In the genomic region with DNA sequence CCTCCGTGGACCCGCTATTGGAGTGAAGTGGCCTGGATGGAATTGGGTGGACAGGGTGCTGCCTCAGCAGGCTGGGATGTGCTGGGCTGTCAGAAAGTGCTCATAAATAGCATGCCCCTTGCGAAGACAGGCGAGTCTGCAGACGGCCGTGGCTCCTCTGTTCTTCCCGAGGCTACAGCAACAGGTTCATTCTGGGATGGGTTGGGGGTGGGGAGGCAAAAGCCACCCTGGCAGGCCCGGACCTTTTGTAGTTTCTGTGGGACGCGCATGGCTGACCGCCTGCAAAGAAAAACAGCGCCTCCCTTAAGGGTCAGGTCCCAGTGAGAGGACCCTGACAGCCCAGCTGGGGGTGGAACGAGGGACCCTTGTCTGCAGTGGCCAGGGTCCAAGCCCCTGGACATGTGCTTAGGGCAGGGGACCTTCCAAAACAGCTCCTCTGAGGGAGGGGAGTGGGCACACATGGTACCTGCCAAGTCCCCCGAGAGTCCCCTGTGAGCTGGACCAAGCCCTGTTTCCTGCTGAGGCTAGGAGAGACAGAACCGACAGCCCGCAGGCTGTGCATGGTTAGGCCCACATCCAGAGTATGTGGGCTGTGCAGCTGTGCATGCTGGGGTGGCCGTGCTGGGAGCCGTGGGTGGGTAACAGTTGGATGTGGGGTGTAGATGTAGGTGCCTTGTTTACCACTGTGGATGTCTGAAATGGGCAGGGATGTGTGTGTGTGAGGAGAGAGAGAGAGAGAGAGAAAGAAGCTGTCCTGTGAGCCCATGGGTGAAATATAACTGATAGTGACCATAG, we compare ENCODE assay signal across 18 cellular contexts. TPM values are rescaled to one million over a fixed set of nuclear protein-coding genes. Genes with fewer than 3 reads are reported as not detected.
DNase-seq lines count a peak whose midpoint lies in the region; ATAC-seq and TF ChIP-seq lines count a peak whose summit lies in the region.
"Had no signal": no experiment of that assay in that cellular context is flagged by ENCODE, and none has a peak within 500 bp of the region (broad histone marks: within the 10 kb centered on the region; RNA-seq: fewer than 3 reads in every experiment).

TSS of gene CRYBB3 (plus strand) at position 133 of the 795 bp plus-strand sequence. CDS start 1,539 bp downstream, outside the sequence.

- H3K27ac ChIP-seq in mesendoderm (ENCODE audit: low read depth, low read length) = no peak within 1 kb of the TSS
- H3K27ac ChIP-seq: 22Rv1, C4-2B, Peyer's patch had no signal

- H2BK15ac ChIP-seq in mesendoderm (replicated peaks; ENCODE audit: low read depth) = no peak within 1 kb of the TSS

- H3K23ac ChIP-seq in mesendoderm (ENCODE audit: low read length) = no peak within 1 kb of the TSS

- no peaks in the 10 kb centered on the region for H3K36me3 ChIP-seq in mesendoderm (ENCODE audit: control insufficient read depth, insufficient read depth, low read length)

- intact Hi-C loops in activated T-helper 1 cell treated with anti-CD3 and anti-CD28 coated beads, Interleukin-12 subunit alpha, Interleukin-12 subunit beta, Interleukin-2, Interleukin-4 antibody, amounts not matched to agents 30 ng/mL and 10 ng/mL and 1 ng/mL, durations not matched to agents 14 hours and 24 hours and 36 hours (cut with micrococcal nuclease) = loop anchor here (5.0 kb wide), 1 partner anchor 247 kb away; no protein-coding TSS in a partner anchor

- no peak within 1 kb of the TSS for H2BK120ac ChIP-seq in mesendoderm (ENCODE audit: low read depth, low read length)

- peaks cover 4% of the 10 kb centered on the region for H3K36me3 Mint-ChIP-seq in T-helper 1 cell treated with Interleukin-12 subunit alpha and Interleukin-12 subunit beta and Interleukin-4 antibody, amounts not matched to agents 30 μg/mL and 1 μg/mL, for 36 hours (ENCODE audit: low read depth)
- no peaks in the 10 kb centered on the region for H3K36me3 Mint-ChIP-seq in activated T-helper 1 cell treated with anti-CD3 and anti-CD28 coated beads, Interleukin-12 subunit alpha, Interleukin-12 subunit beta, Interleukin-2, Interleukin-4 antibody, amounts not matched to agents 30 ng/mL and 10 ng/mL and 1 ng/mL, durations not matched to agents 14 hours and 24 hours and 36 hours (ENCODE audit: low read depth)
- no peaks in the 10 kb centered on the region for H3K36me3 Mint-ChIP-seq in neural crest cell (ENCODE audit: low read depth)
- H3K36me3 Mint-ChIP-seq in stimulated activated effector memory CD8-positive, alpha-beta T cell treated with anti-CD3 and anti-CD28 coated beads, Interleukin-12 subunit alpha, Interleukin-12 subunit beta, amount 100 ng/mL, for 72 hours = no peaks in the 10 kb centered on the region

- no peak within 1 kb of the TSS for H3K18ac ChIP-seq in mesendoderm (ENCODE audit: low read length)

- no peaks in the 10 kb centered on the region for H3K27me3 Mint-ChIP-seq in T-helper 1 cell treated with Interleukin-12 subunit alpha and Interleukin-12 subunit beta and Interleukin-4 antibody, amounts not matched to agents 30 μg/mL and 1 μg/mL, for 36 hours (ENCODE audit: low read depth)
- no peaks in the 10 kb centered on the region for H3K27me3 Mint-ChIP-seq in activated T-helper 1 cell treated with anti-CD3 and anti-CD28 coated beads, Interleukin-12 subunit alpha, Interleukin-12 subunit beta, Interleukin-2, Interleukin-4 antibody, amounts not matched to agents 30 ng/mL and 10 ng/mL and 1 ng/mL, durations not matched to agents 14 hours and 24 hours and 36 hours (ENCODE audit: insufficient read depth)
- H3K27me3 Mint-ChIP-seq in neural crest cell (ENCODE audit: low read depth) = no peaks in the 10 kb centered on the region

- H2AK5ac ChIP-seq in mesendoderm (ENCODE audit: low read length) = no peak within 1 kb of the TSS

- H2BK5ac ChIP-seq in mesendoderm (ENCODE audit: low read length) = no peak within 1 kb of the TSS

- no peaks in the 10 kb centered on the region for H3K27me3 ChIP-seq in mesendoderm (ENCODE audit: insufficient read depth, low read length, poor library complexity)
- H3K27me3 ChIP-seq: Peyer's patch had no signal

- ATAC-seq in stimulated activated effector memory CD8-positive, alpha-beta T cell treated with anti-CD3 and anti-CD28 coated beads, Interleukin-12 subunit alpha, Interleukin-12 subunit beta, amount 100 ng/mL, for 72 hours = peak; percentile 16

- no peaks in the 10 kb centered on the region for H3K79me2 ChIP-seq in mesendoderm (ENCODE audit: control insufficient read depth, insufficient read depth, low read length)

- H3K4me1 Mint-ChIP-seq in T-helper 1 cell treated with Interleukin-12 subunit alpha and Interleukin-12 subunit beta and Interleukin-4 antibody, amounts not matched to agents 30 μg/mL and 1 μg/mL, for 36 hours (ENCODE audit: low read depth) = peaks cover 12% of the 10 kb centered on the region
- H3K4me1 Mint-ChIP-seq in activated T-helper 1 cell treated with anti-CD3 and anti-CD28 coated beads, Interleukin-12 subunit alpha, Interleukin-12 subunit beta, Interleukin-2, Interleukin-4 antibody, amounts not matched to agents 30 ng/mL and 10 ng/mL and 1 ng/mL, durations not matched to agents 14 hours and 24 hours and 36 hours (ENCODE audit: low read depth) = peaks cover 6% of the 10 kb centered on the region
- H3K4me1 Mint-ChIP-seq in neural crest cell = peaks cover 18% of the 10 kb centered on the region
- peaks cover 5% of the 10 kb centered on the region for H3K4me1 Mint-ChIP-seq in stimulated activated effector memory CD8-positive, alpha-beta T cell treated with anti-CD3 and anti-CD28 coated beads, Interleukin-12 subunit alpha, Interleukin-12 subunit beta, amount 100 ng/mL, for 72 hours

- H3K4ac ChIP-seq in mesendoderm (ENCODE audit: low read depth, low read length) = no peak within 1 kb of the TSS

- H3K9me3 Mint-ChIP-seq in T-helper 1 cell treated with Interleukin-12 subunit alpha and Interleukin-12 subunit beta and Interleukin-4 antibody, amounts not matched to agents 30 μg/mL and 1 μg/mL, for 36 hours = no peaks in the 10 kb centered on the region
- H3K9me3 Mint-ChIP-seq in activated T-helper 1 cell treated with anti-CD3 and anti-CD28 coated beads, Interleukin-12 subunit alpha, Interleukin-12 subunit beta, Interleukin-2, Interleukin-4 antibody, amounts not matched to agents 30 ng/mL and 10 ng/mL and 1 ng/mL, durations not matched to agents 14 hours and 24 hours and 36 hours = no peaks in the 10 kb centered on the region
- H3K9me3 Mint-ChIP-seq in neural crest cell = no peaks in the 10 kb centered on the region
- H3K9me3 Mint-ChIP-seq in stimulated activated effector memory CD8-positive, alpha-beta T cell treated with anti-CD3 and anti-CD28 coated beads, Interleukin-12 subunit alpha, Interleukin-12 subunit beta, amount 100 ng/mL, for 72 hours = no peaks in the 10 kb centered on the region

- no peak within 1 kb of the TSS for H4K8ac ChIP-seq in mesendoderm (ENCODE audit: low read depth, low read length)

- H3K27ac Mint-ChIP-seq in T-helper 1 cell treated with Interleukin-12 subunit alpha and Interleukin-12 subunit beta and Interleukin-4 antibody, amounts not matched to agents 30 μg/mL and 1 μg/mL, for 36 hours = peak within 1 kb of the TSS; percentile 18
- peak within 1 kb of the TSS; percentile 7 for H3K27ac Mint-ChIP-seq in activated T-helper 1 cell treated with anti-CD3 and anti-CD28 coated beads, Interleukin-12 subunit alpha, Interleukin-12 subunit beta, Interleukin-2, Interleukin-4 antibody, amounts not matched to agents 30 ng/mL and 10 ng/mL and 1 ng/mL, durations not matched to agents 14 hours and 24 hours and 36 hours
- H3K27ac Mint-ChIP-seq in neural crest cell (ENCODE audit: unreplicated experiment) = peak within 1 kb of the TSS; percentile 17
- H3K27ac Mint-ChIP-seq in stimulated activated effector memory CD8-positive, alpha-beta T cell treated with anti-CD3 and anti-CD28 coated beads, Interleukin-12 subunit alpha, Interleukin-12 subunit beta, amount 100 ng/mL, for 72 hours = peak within 1 kb of the TSS; percentile 54

- H3K4me3 Mint-ChIP-seq in T-helper 1 cell treated with Interleukin-12 subunit alpha and Interleukin-12 subunit beta and Interleukin-4 antibody, amounts not matched to agents 30 μg/mL and 1 μg/mL, for 36 hours = no peak within 1 kb of the TSS
- H3K4me3 Mint-ChIP-seq in activated T-helper 1 cell treated with anti-CD3 and anti-CD28 coated beads, Interleukin-12 subunit alpha, Interleukin-12 subunit beta, Interleukin-2, Interleukin-4 antibody, amounts not matched to agents 30 ng/mL and 10 ng/mL and 1 ng/mL, durations not matched to agents 14 hours and 24 hours and 36 hours = no peak within 1 kb of the TSS
- H3K4me3 Mint-ChIP-seq in neural crest cell = no peak within 1 kb of the TSS
- no peak within 1 kb of the TSS for H3K4me3 Mint-ChIP-seq in stimulated activated effector memory CD8-positive, alpha-beta T cell treated with anti-CD3 and anti-CD28 coated beads, Interleukin-12 subunit alpha, Interleukin-12 subunit beta, amount 100 ng/mL, for 72 hours

- no peak within 1 kb of the TSS for H3K4me3 ChIP-seq in mesendoderm (ENCODE audit: low read length)
- H3K4me3 ChIP-seq: Peyer's patch had no signal

- no peak within 1 kb of the TSS for H3K9ac ChIP-seq in mesendoderm (ENCODE audit: low read length)

- H3K79me1 ChIP-seq in mesendoderm (ENCODE audit: low read length) = no peaks in the 10 kb centered on the region

- H3K4me2 ChIP-seq in mesendoderm (ENCODE audit: low read length) = no peak within 1 kb of the TSS

- DNase-seq in T-helper 1 cell (no peak), neural crest cell (ENCODE audit: low read depth, low spot score) (no peak), inferior parietal cortex (ENCODE audit: extremely low spot score) (no peak), mesendoderm (no peak), foreskin melanocyte (no peak)
- DNase-seq in activated T-helper 1 cell treated with anti-CD3 and anti-CD28 coated beads, Interleukin-12 subunit alpha, Interleukin-12 subunit beta, Interleukin-2, Interleukin-4 antibody, amounts not matched to agents 30 ng/mL and 10 ng/mL and 1 ng/mL, durations not matched to agents 14 hours and 24 hours and 36 hours (ENCODE audit: low spot score) = no peak
- DNase-seq in stimulated activated effector memory CD8-positive, alpha-beta T cell treated with anti-CD3 and anti-CD28 coated beads, Interleukin-12 subunit alpha, Interleukin-12 subunit beta, amount 100 ng/mL, for 72 hours (ENCODE audit: low spot score in 2 of 2) = no peak
- DNase-seq: DMS153, EL, Kasumi-1, NCI-H1105 treated with DMSO at 0.1 percent for 48 hours, NCI-H187 treated with DMSO at 0.1 percent for 48 hours, NCI-H82, Peyer's patch had no signal

- no peaks in the 10 kb centered on the region for H3K4me1 ChIP-seq in mesendoderm (ENCODE audit: control insufficient read depth, low read depth, low read length)
- H3K4me1 ChIP-seq: Peyer's patch had no signal

- WGBS in mesendoderm (ENCODE audit: extremely low coverage, insufficient coverage, low lambda C conversion rate) = no CpG with 5 or more reads among the region's 18 CpGs

- H3K56ac ChIP-seq in mesendoderm (ENCODE audit: low read length) = no peak within 1 kb of the TSS

- H4K5ac ChIP-seq in mesendoderm (ENCODE audit: low read length) = no peak within 1 kb of the TSS

- TF ChIP-seq CTCF in neural crest cell (conservative IDR thresholded peaks at IDR 0.05) = no peak

RNA-seq across cellular contexts. Expression of gene CRYBB3, which starts in this region (rescaled TPM):
- 0.60 TPM in 1 of 2 replicates, not detected in the other for total RNA-seq in activated T-helper 1 cell treated with anti-CD3 and anti-CD28 coated beads, Interleukin-12 subunit alpha, Interleukin-12 subunit beta, Interleukin-2, Interleukin-4 antibody, amounts not matched to agents 30 ng/mL and 10 ng/mL and 1 ng/mL, durations not matched to agents 14 hours and 24 hours and 36 hours
- total RNA-seq in neural crest cell = not detected in 2 replicates
- 0.31 TPM for polyA plus RNA-seq in mesendoderm (2013, experiment 1 of 2)
- polyA plus RNA-seq in mesendoderm (2013, experiment 2 of 2) = 0.22 TPM
- total RNA-seq: NCI-H460 had no signal
